Comparison of ENCODE assay signal across 8 cellular contexts in genomic region chr3:53236112-53236841, GRCh38. TPM values are rescaled to one million over a fixed set of nuclear protein-coding genes. Genes with fewer than 3 reads are reported as not detected.
DNase-seq lines count a peak whose midpoint lies in the region; ATAC-seq and TF ChIP-seq lines count a peak whose summit lies in the region.

No MANE protein-coding gene starts in this region.

- peak overlapping the region; percentile 57 for H3K27ac ChIP-seq in Karpas-422 (ENCODE audit: low read length)

- H3K4me3 ChIP-seq in BE2C (ENCODE audit: low read depth, low read length), result no peak overlapping the region
- H3K4me3 ChIP-seq in Karpas-422 (ENCODE audit: low read length), result no peak overlapping the region

- H3K27me3 ChIP-seq in BE2C (no peaks in the 10 kb centered on the region), Karpas-422 (ENCODE audit: low read length) (no peaks in the 10 kb centered on the region)

- intact Hi-C loops in left cardiac atrium (cut with DNase I) (no loop called here), sciatic nerve (cut with DNase I) (no loop called here)

- H3K79me2 ChIP-seq in Karpas-422 (ENCODE audit: low read length), result 0 out of 2 replicates have a peak, but pooled peaks cover 4% of the 10 kb centered on the region

- peaks cover 22% of the 10 kb centered on the region; the same call in 1 of the 2 replicates for H4K20me1 ChIP-seq in Karpas-422 (ENCODE audit: insufficient read depth, low read depth, low read length)

- DNase-seq in BE2C, result peak; percentile 41
- no peak for DNase-seq in Karpas-422
- DNase-seq in amniotic stem cell (lab: John Stamatoyannopoulos, UW), result peak; percentile 39
- DNase-seq in left cardiac atrium, result peak; percentile 83
- peak; percentile 83 for DNase-seq in sciatic nerve (ENCODE audit: low spot score)
- DNase-seq in GM20000 (ENCODE audit: low spot score), result no peak

- no peak overlapping the region for H2AFZ ChIP-seq in Karpas-422 (ENCODE audit: low read length)

- no peak overlapping the region for H3K4me2 ChIP-seq in Karpas-422 (ENCODE audit: low read depth, low read length, poor library complexity, severe bottlenecking)

- H3K4me1 ChIP-seq in BE2C (no peaks in the 10 kb centered on the region), Karpas-422 (ENCODE audit: low read length) (no peaks in the 10 kb centered on the region)

- peaks cover 69% of the 10 kb centered on the region for H3K36me3 ChIP-seq in BE2C
- peaks cover 62% of the 10 kb centered on the region for H3K36me3 ChIP-seq in Karpas-422 (ENCODE audit: insufficient read depth, low read length)

- H3K9me2 ChIP-seq in Karpas-422 (replicated peaks; ENCODE audit: insufficient read depth, low read length), result no peaks in the 10 kb centered on the region

- no peaks in the 10 kb centered on the region for H3K9me3 ChIP-seq in BE2C
- H3K9me3 ChIP-seq in Karpas-422 (ENCODE audit: low read length), result no peaks in the 10 kb centered on the region

- H3K9ac ChIP-seq in Karpas-422 (ENCODE audit: low read length), result no peak overlapping the region

- TF ChIP-seq CTCF in BE2C (IDR thresholded peaks at IDR 0.05; ENCODE audit: low read depth, low read length) (no peak), GM20000 (IDR thresholded peaks at IDR 0.05; ENCODE audit: extremely low read depth, missing control alignments) (no peak)

- peak; percentile 75 to 91 for ATAC-seq in left cardiac atrium
- peak; percentile 89 for ATAC-seq in sciatic nerve
- no peak for ATAC-seq in HG02938 (IDR thresholded peaks at IDR 0.05; ENCODE audit: unreplicated experiment)
- ATAC-seq in GM18858 (IDR thresholded peaks at IDR 0.05; ENCODE audit: unreplicated experiment), result no peak

RNA-seq across cellular contexts. Expression of gene TKT, which starts 19.5 kb away (rescaled TPM):
- 198 TPM for polyA plus RNA-seq in BE2C (2012; ENCODE audit: insufficient read depth, insufficient read length, low read depth)
- total RNA-seq in Karpas-422 (2014; rRNA removed; shearing (Covaris generic); ENCODE audit: low replicate concordance), result 377 and 455 TPM in 2 replicates
- 10 to 100 TPM; 91.0 to 92.4 TPM for total RNA-seq in left cardiac atrium
- total RNA-seq in sciatic nerve, result 219 TPM

Comparison
In these comparisons a context has a peak if more than half of its experiments do, and no peak if none do; other contexts are left out.
1. DNase-seq: peak in BE2C (single experiment), amniotic stem cell (single experiment), left cardiac atrium (single experiment) and sciatic nerve (single experiment); none in Karpas-422 (single experiment) and GM20000 (single experiment).
2. ATAC-seq: peak in left cardiac atrium (2 of 2) and sciatic nerve (single experiment); none in HG02938 (single experiment) and GM18858 (single experiment).